ENCODE assay signal across 20 cellular contexts in the genomic region with DNA sequence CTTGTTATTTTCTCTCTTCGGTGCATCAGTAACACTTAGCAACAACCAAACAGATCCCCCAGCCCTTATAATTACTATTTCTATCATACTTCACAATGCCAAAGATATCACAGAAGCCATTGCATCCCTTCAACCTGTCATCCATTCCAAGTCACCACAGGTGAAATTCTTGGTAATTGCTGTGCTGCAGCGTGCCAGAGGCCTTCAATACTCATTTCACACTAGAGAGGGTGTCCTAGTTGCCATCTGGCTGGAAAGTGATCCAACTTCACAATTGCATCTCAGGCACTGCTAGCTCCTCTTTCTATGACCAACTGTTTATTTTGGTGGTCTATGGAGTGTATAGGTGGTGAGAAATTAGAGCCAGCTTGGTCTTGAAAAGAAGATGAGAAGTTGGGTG.
"Had no signal": no experiment of that assay in that cellular context is flagged by ENCODE, and none has a peak within 500 bp of the region (broad histone marks: within the 10 kb centered on the region; RNA-seq: fewer than 3 reads in every experiment).

No MANE protein-coding gene starts in this region.

- H3K4me2 ChIP-seq: hepatocyte had no signal

- H2AFZ ChIP-seq: hepatocyte had no signal

- H3K79me2 ChIP-seq: hepatocyte had no signal

- H3K9me3 ChIP-seq: testis, tibial nerve had no signal

- FAIRE-seq: kidney had no signal

- H3K27me3 ChIP-seq: dorsolateral prefrontal cortex, hepatocyte, testis, tibial nerve had no signal

- H3K27ac ChIP-seq: coronary artery, dorsolateral prefrontal cortex, hepatocyte, skin epidermis, testis, tibial nerve had no signal

- DNase-seq: effector CD8-positive, alpha-beta T cell; foreskin melanocyte; head of caudate nucleus; kidney; left colon; left ventricle myocardium superior; mesenchymal stem cell; naive thymus-derived CD4-positive, alpha-beta T cell; posterior cingulate gyrus; stimulated activated CD4-positive, alpha-beta T cell treated with anti-CD3 and anti-CD28 coated beads, Interleukin-2, amount 100 ng/mL, for 24 hours; stimulated activated CD4-positive, alpha-beta T cell treated with anti-CD3 and anti-CD28 coated beads, Interleukin-4, amount 100 ng/mL, for 4 hours; stimulated activated naive B cell treated with anti-CD40 and anti-IgM and Interleukin-4, amounts not matched to agents 10 μg/mL and 1 μg/mL and 100 μg/mL, for 72 hours; stimulated activated naive CD8-positive, alpha-beta T cell treated with anti-CD3 and anti-CD28 coated beads, Interleukin-15, amount 100 ng/mL, for 72 hours; testis had no signal

- H3K36me3 ChIP-seq: tibial nerve had no signal

- H3K4me1 ChIP-seq: testis, tibial nerve had no signal

- H3K4me3 ChIP-seq: coronary artery, dorsolateral prefrontal cortex, hepatocyte, lung, skin epidermis, testis, tibial nerve had no signal
